Comparison of ENCODE assay signal across 12 cellular contexts in the genomic region with DNA sequence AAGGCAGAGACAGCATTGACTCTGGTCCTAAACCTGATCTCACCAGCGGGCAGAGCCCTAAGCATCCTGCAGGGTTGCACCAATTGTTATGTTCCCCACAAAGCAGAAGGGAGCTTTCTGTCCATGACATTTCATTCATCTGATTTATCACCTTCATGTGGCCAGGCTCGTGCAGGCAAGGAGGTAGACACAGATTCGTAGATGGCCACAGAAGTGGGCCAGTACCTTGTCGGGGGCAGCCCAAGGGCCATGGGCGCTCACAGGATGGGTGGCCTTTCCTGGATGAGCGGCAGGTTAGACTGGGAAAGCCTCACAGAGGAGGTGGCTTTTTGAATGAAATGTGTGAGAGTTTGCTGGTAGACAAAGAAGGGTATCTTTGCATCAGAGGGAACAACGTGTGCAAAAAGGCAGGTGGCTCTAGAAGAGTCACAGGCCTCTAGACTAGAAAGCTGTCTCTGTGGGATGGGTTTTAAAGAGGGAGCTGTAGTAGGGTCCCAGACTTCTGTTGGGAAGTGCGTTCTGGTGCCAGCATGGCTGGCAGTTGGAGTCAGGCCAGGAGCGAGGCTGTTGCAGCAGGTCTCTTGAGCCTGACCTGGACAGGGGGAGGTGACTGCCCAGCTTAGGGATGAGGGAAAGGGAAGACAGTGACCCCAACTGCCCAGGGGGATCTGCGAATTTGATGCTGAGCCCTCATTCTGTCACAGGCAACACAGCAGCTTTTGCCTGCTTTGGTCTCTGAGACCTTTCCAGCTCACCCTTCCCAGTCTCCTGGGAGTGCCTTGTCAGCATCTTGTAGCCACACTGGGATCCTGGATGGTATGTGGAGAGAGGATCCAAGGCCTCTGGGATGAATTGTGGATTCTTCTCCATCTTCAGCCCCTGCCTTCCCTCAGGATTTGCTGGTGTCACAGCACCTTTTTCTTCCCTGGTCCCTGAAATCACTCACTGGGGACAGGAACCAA. TPM values are rescaled to one million over a fixed set of nuclear protein-coding genes. Genes with fewer than 3 reads are reported as not detected.
DNase-seq lines count a peak whose midpoint lies in the region; ATAC-seq and TF ChIP-seq lines count a peak whose summit lies in the region.
"Had no signal": no experiment of that assay in that cellular context is flagged by ENCODE, and none has a peak within 500 bp of the region (broad histone marks: within the 10 kb centered on the region; RNA-seq: fewer than 3 reads in every experiment).

No MANE protein-coding gene starts in this region.

- peak; percentile 3 for DNase-seq in activated T-cell treated with anti-CD3 and anti-CD28 coated beads, Interleukin-2, amount 50 U/mL, for 1 hour
- no peak for DNase-seq in activated T-cell treated with anti-CD3 and anti-CD28 coated beads, Interleukin-2, amount 50 U/mL, for 4 hours
- DNase-seq in endodermal cell, result no peak
- DNase-seq in vagina (ENCODE audit: extremely low spot score in 2 of 2), result no peak
- DNase-seq in NCI-H2081 treated with DMSO at 0.1 percent for 48 hours (lab: John Stamatoyannopoulos, UW), result no peak
- DNase-seq in EL, result no peak
- DNase-seq in NCI-H1930 (lab: John Stamatoyannopoulos, UW), result no peak
- DNase-seq: activated CD4-positive, alpha-beta memory T cell treated with anti-CD3 and anti-CD28 coated beads, Interleukin-2, amount 10 ng/mL, durations not matched to agents 7 days and 5 days; immature natural killer cell; MV-4-11; NCI-H2171 treated with DMSO at 0.1 percent for 48 hours had no signal

- peaks cover 31% of the 10 kb centered on the region for H3K27me3 Mint-ChIP-seq in activated T-cell treated with anti-CD3 and anti-CD28 coated beads, Interleukin-2, amount 50 U/mL, for 4 hours (ENCODE audit: low read depth)
- no peaks in the 10 kb centered on the region for H3K27me3 Mint-ChIP-seq in endodermal cell (ENCODE audit: insufficient read depth)

- H3K36me3 ChIP-seq in endodermal cell (ENCODE audit: control insufficient read depth, insufficient read depth, low read length) (peaks cover 49% of the 10 kb centered on the region), neural cell (ENCODE audit: insufficient read depth, low read length) (no peaks in the 10 kb centered on the region), vagina (no peaks in the 10 kb centered on the region)

- no peak for TF ChIP-seq POLR2A in vagina (IDR thresholded peaks at IDR 0.05)

- H3K9me3 ChIP-seq in endodermal cell (ENCODE audit: control insufficient read depth, low read length), result peaks cover 23% of the 10 kb centered on the region
- H3K9me3 ChIP-seq in neural cell (ENCODE audit: low read length), result no peaks in the 10 kb centered on the region
- H3K9me3 ChIP-seq in vagina, result no peaks in the 10 kb centered on the region

- no peak for TF ChIP-seq RAD21 in neural cell (conservative IDR thresholded peaks at IDR 0.05)

- H4K20me1 ChIP-seq in neural cell (ENCODE audit: insufficient read depth), result no peaks in the 10 kb centered on the region

- H3F3A ChIP-seq in neural cell (ENCODE audit: insufficient read depth, low read length, poor library complexity, severe bottlenecking), result no peaks in the 10 kb centered on the region

- peaks cover 44% of the 10 kb centered on the region for H3K4me1 ChIP-seq in endodermal cell (ENCODE audit: control insufficient read depth, insufficient read depth, low read length)
- peaks cover 81% of the 10 kb centered on the region for H3K4me1 ChIP-seq in vagina

- H3K9me2 ChIP-seq in neural cell (ENCODE audit: insufficient read depth, low read length), result no peaks in the 10 kb centered on the region

- intact Hi-C loops in vagina (cut with DNase I), result no loop called here

- H3K27ac ChIP-seq in endodermal cell (ENCODE audit: low read depth, low read length) (no peak overlapping the region), neural cell (ENCODE audit: low read length) (no peak overlapping the region), vagina (peak overlapping the region; percentile 96)

- whole genome bisulfite sequencing in endodermal cell (ENCODE audit: insufficient coverage in 1 of 2, insufficient read length in 1 of 2), 2 experiments, result 79 to 92% methylated on average over 5 to 10 of the region's 10 CpGs

- H3K36me3 Mint-ChIP-seq in activated T-cell treated with anti-CD3 and anti-CD28 coated beads, Interleukin-2, amount 50 U/mL, for 4 hours (ENCODE audit: insufficient read depth), result no peaks in the 10 kb centered on the region
- peaks cover 52% of the 10 kb centered on the region for H3K36me3 Mint-ChIP-seq in endodermal cell (ENCODE audit: low read depth)
- H3K36me3 Mint-ChIP-seq: immature natural killer cell had no signal

- no peaks in the 10 kb centered on the region for H3K27me3 ChIP-seq in endodermal cell (ENCODE audit: control insufficient read depth, insufficient read depth, low read length, poor library complexity, severe bottlenecking)
- H3K27me3 ChIP-seq in neural cell (ENCODE audit: insufficient read depth, low read depth, low read length), result no peaks in the 10 kb centered on the region
- H3K27me3 ChIP-seq in vagina, result no peaks in the 10 kb centered on the region

- no peaks in the 10 kb centered on the region for H3K9me3 Mint-ChIP-seq in activated T-cell treated with anti-CD3 and anti-CD28 coated beads, Interleukin-2, amount 50 U/mL, for 4 hours
- peaks cover 17% of the 10 kb centered on the region for H3K9me3 Mint-ChIP-seq in endodermal cell
- H3K9me3 Mint-ChIP-seq: activated CD4-positive, alpha-beta memory T cell treated with anti-CD3 and anti-CD28 coated beads, Interleukin-2, amount 10 ng/mL, durations not matched to agents 7 days and 5 days; immature natural killer cell had no signal

- TF ChIP-seq EP300 in neural cell (conservative IDR thresholded peaks at IDR 0.05; ENCODE audit: poor library complexity, severe bottlenecking), result no peak

- H3K4me2 ChIP-seq in neural cell (ENCODE audit: low read length), result no peak overlapping the region

- TF ChIP-seq CTCF in endodermal cell (conservative IDR thresholded peaks at IDR 0.05) (no peak), neural cell (IDR thresholded peaks at IDR 0.05; ENCODE audit: poor library complexity, severe bottlenecking) (no peak), vagina (IDR thresholded peaks at IDR 0.05) (no peak)

- H2AFZ ChIP-seq in neural cell (ENCODE audit: low read depth, low read length), result no peak overlapping the region

- peak overlapping the region; percentile 99 for H3K27ac Mint-ChIP-seq in endodermal cell
- H3K27ac Mint-ChIP-seq: activated CD4-positive, alpha-beta memory T cell treated with anti-CD3 and anti-CD28 coated beads, Interleukin-2, amount 10 ng/mL, durations not matched to agents 7 days and 5 days; immature natural killer cell had no signal

- H3K9ac ChIP-seq in endodermal cell (ENCODE audit: extremely low read depth, low read length, poor library complexity, severe bottlenecking), result no peak overlapping the region
- no peak overlapping the region for H3K9ac ChIP-seq in neural cell (ENCODE audit: low read length)

- peaks cover 53% of the 10 kb centered on the region for H3K79me2 ChIP-seq in neural cell (replicated peaks; ENCODE audit: insufficient read depth, low read length)

- ATAC-seq in activated T-cell treated with anti-CD3 and anti-CD28 coated beads, Interleukin-2, amount 50 U/mL, for 4 hours, result no peak

- H3K4me3 ChIP-seq in endodermal cell (ENCODE audit: low read length), result peak overlapping the region; percentile 99
- peak overlapping the region; percentile 99 for H3K4me3 ChIP-seq in neural cell (ENCODE audit: low read length)
- H3K4me3 ChIP-seq in vagina, result peak overlapping the region; percentile 84 to 94

- H3K4me1 Mint-ChIP-seq in activated T-cell treated with anti-CD3 and anti-CD28 coated beads, Interleukin-2, amount 50 U/mL, for 4 hours (ENCODE audit: low read depth), result peaks cover 5% of the 10 kb centered on the region
- peaks cover 69% of the 10 kb centered on the region for H3K4me1 Mint-ChIP-seq in endodermal cell

- no peak overlapping the region for H3K4me3 Mint-ChIP-seq in activated T-cell treated with anti-CD3 and anti-CD28 coated beads, Interleukin-2, amount 50 U/mL, for 4 hours
- H3K4me3 Mint-ChIP-seq in endodermal cell, result peak overlapping the region; percentile 90
- H3K4me3 Mint-ChIP-seq: activated CD4-positive, alpha-beta memory T cell treated with anti-CD3 and anti-CD28 coated beads, Interleukin-2, amount 10 ng/mL, durations not matched to agents 7 days and 5 days had no signal

TF ChIP-seq in neural cell, 6 proteins besides CTCF, POLR2A, EP300 and RAD21 (continues in another document):
- no peak for TF ChIP-seq MXI1 (conservative IDR thresholded peaks at IDR 0.05; ENCODE audit: poor library complexity, severe bottlenecking)
- TF ChIP-seq REST (IDR thresholded peaks at IDR 0.05; ENCODE audit: borderline replicate concordance), result no peak
- no peak for TF ChIP-seq SMC3 (conservative IDR thresholded peaks at IDR 0.05; ENCODE audit: poor library complexity)
- no peak for TF ChIP-seq POLR2AphosphoS5 (IDR thresholded peaks at IDR 0.05)
- no peak for TF ChIP-seq EZH2 (IDR thresholded peaks at IDR 0.05; ENCODE audit: borderline replicate concordance, insufficient read depth, low read length, poor library complexity, severe bottlenecking)

RNA-seq across cellular contexts. Expression of gene TSKU, which starts 3.2 kb away (rescaled TPM):
- total RNA-seq in activated T-cell treated with anti-CD3 and anti-CD28 coated beads, Interleukin-2, amount 50 U/mL, for 4 hours, result under 1 TPM; 0.16 to 0.38 (median 0.30) TPM
- 100 to 1,000 TPM; 105 to 130 TPM for total RNA-seq in endodermal cell
- polyA plus RNA-seq in endodermal cell (2013, experiment 1 of 2), result 39.1 TPM
- 45.5 TPM for polyA plus RNA-seq in endodermal cell (2013, experiment 2 of 2)
- 3.5 and 6.5 TPM in 2 replicates for polyA plus RNA-seq in neural cell
- 10.8 and 11.2 TPM in 2 replicates for polyA minus RNA-seq in neural cell
- 144 TPM for total RNA-seq in vagina
- polyA plus RNA-seq: immature natural killer cell had no signal

Comparison
In these comparisons a context has a peak if more than half of its experiments do, and no peak if none do; other contexts are left out.
1. RNA of gene TSKU, which starts 3.2 kb away (total RNA-seq): 144 TPM in vagina (single experiment) and 105 to 130 TPM in endodermal cell; 0.16 to 0.38 TPM in activated T-cell treated with anti-CD3 and anti-CD28 coated beads, Interleukin-2, amount 50 U/mL, for 4 hours; every median in the first group is over 10 times any median in the second.
2. Peak in every context shown above with its lines, with median percentiles within 50 percentile points of each other: H3K4me3 ChIP-seq.